ENCODE assay signal across 1 cellular context in the genomic region with DNA sequence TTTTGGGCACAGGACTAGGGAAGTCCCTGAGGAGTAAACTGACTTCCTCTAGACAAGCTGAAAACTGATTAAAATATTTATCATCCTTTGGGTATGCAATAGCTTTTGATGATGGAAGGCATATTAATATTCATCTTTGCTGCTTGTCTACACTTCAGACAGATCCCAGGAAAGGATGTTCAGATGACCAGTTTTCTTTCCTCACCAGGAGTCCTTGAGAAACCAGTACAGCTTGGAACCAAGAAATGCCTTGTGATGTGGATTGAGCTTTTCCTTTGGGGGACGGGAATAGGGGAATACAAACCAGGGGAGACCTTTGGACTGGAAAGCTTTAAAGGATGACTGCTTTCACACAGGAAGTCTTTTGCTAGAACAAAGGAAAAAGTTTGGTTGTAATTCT.
TF ChIP-seq lines count a peak whose summit lies in the region.

No MANE protein-coding gene starts in this region.

TF ChIP-seq in GM12891, 5 proteins besides CTCF, POLR2A, EP300 and RAD21 (continued from another document):
- no peak for TF ChIP-seq TAF1 (IDR thresholded peaks at IDR 0.05; ENCODE audit: low read depth, low read length)
